13 cellular contexts compared by ENCODE assay signal in the genomic region with DNA sequence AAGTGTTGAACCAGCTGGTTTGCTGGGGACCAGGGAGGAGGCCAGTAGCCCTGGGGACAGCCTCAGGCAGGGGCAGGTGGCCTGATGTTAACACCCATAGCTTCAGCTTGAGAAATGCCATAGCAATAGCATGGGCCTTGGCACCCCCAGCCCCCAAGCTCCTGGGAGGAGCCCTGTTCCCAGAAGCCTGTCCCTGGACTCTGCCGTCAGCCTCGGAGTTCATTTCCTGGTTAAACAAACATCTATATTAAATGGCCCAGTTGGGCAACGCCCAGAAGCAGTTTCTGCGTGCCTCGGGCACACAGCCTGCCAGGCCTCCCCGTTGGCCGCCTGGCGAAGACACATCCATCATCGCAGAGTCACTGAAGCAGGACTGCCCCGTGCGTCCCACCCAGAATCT. TPM values are rescaled to one million over a fixed set of nuclear protein-coding genes. Genes with fewer than 3 reads are reported as not detected.
DNase-seq lines count a peak whose midpoint lies in the region; ATAC-seq lines count a peak whose summit lies in the region.
"Had no signal": no experiment of that assay in that cellular context is flagged by ENCODE, and none has a peak within 500 bp of the region (broad histone marks: within the 10 kb centered on the region; RNA-seq: fewer than 3 reads in every experiment).

No MANE protein-coding gene starts in this region.

- peak; percentile 47 for DNase-seq in AG08395 (ENCODE audit: low spot score)
- DNase-seq in NCI-H2081 (lab: John Stamatoyannopoulos, UW), result peak; percentile 61 to 77
- DNase-seq in fibroblast of gingiva (ENCODE audit: low read depth), result peak; percentile 59
- DNase-seq in mucosa of gallbladder (ENCODE audit: low spot score), result peak; percentile 83
- no peak for DNase-seq in 8988T
- DNase-seq: CD4-positive, alpha-beta T cell; KG1; mesenchymal stem cell; stimulated activated CD4-positive, alpha-beta T cell treated with anti-CD3 and anti-CD28 coated beads, Interleukin-2, amount 100 ng/mL, for 24 hours had no signal

- ATAC-seq in HG03439 (IDR thresholded peaks at IDR 0.05; ENCODE audit: unreplicated experiment) (no peak), HG03175 (IDR thresholded peaks at IDR 0.05; ENCODE audit: unreplicated experiment) (no peak), HG03521 (IDR thresholded peaks at IDR 0.05; ENCODE audit: unreplicated experiment) (no peak)

RNA-seq across cellular contexts. Expression of a gene that starts 58.2 kb away (rescaled TPM):
- 62.5 TPM for total RNA-seq in mucosa of gallbladder
- total RNA-seq: activated CD8-positive, alpha-beta memory T cell treated with anti-CD3 and anti-CD28 coated beads for 36 hours; CD4-positive, alpha-beta T cell had no signal
